Comparison of ENCODE assay signal across 8 cellular contexts in the genomic region with DNA sequence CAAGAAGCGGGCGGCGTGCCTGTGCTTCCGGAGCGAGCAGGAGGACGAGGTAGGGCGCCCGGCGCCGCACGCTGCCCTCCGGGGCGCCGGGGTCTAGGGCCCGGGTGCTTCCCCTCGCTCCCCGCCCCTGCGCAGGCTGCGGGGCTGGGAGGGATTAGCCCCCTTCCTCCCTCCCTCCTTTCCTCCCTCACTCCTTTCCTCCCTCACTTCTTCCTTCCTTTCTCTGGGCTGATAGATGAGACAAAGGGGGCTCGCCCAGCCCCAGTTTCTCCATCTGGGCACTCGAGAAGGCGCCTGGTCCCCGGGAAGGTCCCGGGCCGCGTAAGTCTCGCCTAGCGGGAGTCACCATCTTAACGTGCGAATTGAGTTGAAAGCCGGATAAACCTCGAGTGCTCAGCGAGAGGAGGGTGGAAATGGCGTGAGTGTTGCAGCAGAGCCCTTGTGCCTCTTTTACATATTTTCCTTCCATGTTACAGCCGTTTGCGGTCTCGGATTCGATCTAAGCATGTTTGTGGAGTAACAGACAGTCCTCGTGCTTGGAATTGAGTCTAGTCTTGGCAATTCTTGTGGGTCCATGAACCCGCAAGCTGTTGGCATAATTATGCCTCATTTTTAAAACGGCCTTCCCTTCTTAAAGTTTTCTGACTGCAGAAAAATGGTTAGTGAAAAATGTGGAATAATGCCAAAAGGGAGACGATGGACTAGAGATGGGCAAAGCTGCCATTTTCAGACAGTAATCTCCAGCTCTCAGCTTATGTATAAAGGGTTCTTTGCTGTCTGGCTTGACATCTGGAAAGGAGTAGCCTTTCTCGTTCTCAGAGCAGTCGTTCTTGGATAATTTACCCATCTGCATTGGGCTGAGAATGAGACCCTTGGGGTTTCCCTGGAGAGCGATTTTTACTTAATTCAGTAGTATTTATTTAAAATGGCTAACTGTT. TPM values are rescaled to one million over a fixed set of nuclear protein-coding genes. Genes with fewer than 3 reads are reported as not detected.
DNase-seq lines count a peak whose midpoint lies in the region; ATAC-seq and TF ChIP-seq lines count a peak whose summit lies in the region.

No MANE protein-coding gene starts in this region.

- no peaks in the 10 kb centered on the region for H3K79me1 ChIP-seq in mesenchymal stem cell (replicated peaks; ENCODE audit: low read length, poor library complexity, severe bottlenecking)

- H2BK5ac ChIP-seq in mesenchymal stem cell (ENCODE audit: low read depth, low read length, poor library complexity, severe bottlenecking), result peak overlapping the region; percentile 97

- WGBS in mesenchymal stem cell, result under 1% methylated on average over 38 of the region's 45 CpGs

- H3K4me3 ChIP-seq in AG04449 (ENCODE audit: low read depth, low read length), result peak overlapping the region; percentile 79
- H3K4me3 ChIP-seq in duodenal mucosa (ENCODE audit: low read depth in 1 of 2, low read length in 2 of 2), result peak overlapping the region; percentile 96 to 99
- H3K4me3 ChIP-seq in mesenchymal stem cell (ENCODE audit: insufficient read depth in 1 of 2, low read depth in 1 of 2, low read length in 2 of 2), result peak overlapping the region; percentile 77 to 91

- peak overlapping the region; percentile 54 to 74 for H2BK12ac ChIP-seq in mesenchymal stem cell (ENCODE audit: low read length in 2 of 2)

- H3K14ac ChIP-seq in mesenchymal stem cell (ENCODE audit: low read length in 2 of 2), result peak overlapping the region; percentile 62 to 70

- H3K36me3 ChIP-seq in duodenal mucosa (ENCODE audit: control insufficient read depth in 1 of 2, insufficient read depth in 2 of 2, low read length in 2 of 2) (no peaks in the 10 kb centered on the region), mesenchymal stem cell (ENCODE audit: control insufficient read depth in 1 of 2, insufficient read depth in 2 of 2, low read depth in 1 of 2, low read length in 2 of 2) (no peaks in the 10 kb centered on the region)

- no peak overlapping the region for H2AFZ ChIP-seq in mesenchymal stem cell (ENCODE audit: low read depth, low read length)

- H3K18ac ChIP-seq in mesenchymal stem cell (ENCODE audit: low read depth in 1 of 2, low read length in 2 of 2), result peak overlapping the region; percentile 26 to 96

- DNase-seq in AG04449 (ENCODE audit: low read depth, low spot score) (peak; percentile 46), NCI-H526 (lab: John Stamatoyannopoulos, UW) (peak; percentile 52 to 77), mesenchymal stem cell (peak; percentile 91)
- peak; percentile 40 to 53 for DNase-seq in activated CD4-positive, alpha-beta T cell treated with anti-CD3 and anti-CD28 coated beads, Interleukin-2, amount 50 U/mL, for 24 hours (ENCODE audit: low read depth in 1 of 2, low spot score in 1 of 2)
- DNase-seq in stimulated activated CD8-positive, alpha-beta memory T cell treated with anti-CD3 and anti-CD28 coated beads, Interleukin-15, amount 100 ng/mL, for 4 hours (ENCODE audit: low read depth in 2 of 2), result peak; percentile 20 to 26

- no peaks in the 10 kb centered on the region for H3K9me3 ChIP-seq in duodenal mucosa (ENCODE audit: control insufficient read depth in 1 of 2, low read length in 2 of 2)
- H3K9me3 ChIP-seq in mesenchymal stem cell (ENCODE audit: control insufficient read depth, low read length), result no peaks in the 10 kb centered on the region

- H3K4me1 ChIP-seq in duodenal mucosa (ENCODE audit: control insufficient read depth in 1 of 2, insufficient read depth in 2 of 2, low read length in 2 of 2) (peaks cover 37 to 39% of the 10 kb centered on the region in 2 donors), mesenchymal stem cell (ENCODE audit: control insufficient read depth, insufficient read depth, low read depth, low read length) (peaks cover 6% of the 10 kb centered on the region)

- H2BK15ac ChIP-seq in mesenchymal stem cell (ENCODE audit: low read depth, poor library complexity, severe bottlenecking), result peak overlapping the region; percentile 90

- H3K4ac ChIP-seq in mesenchymal stem cell (ENCODE audit: low read depth in 1 of 2, low read length in 2 of 2), result peak overlapping the region; percentile 73 to 79

- CTCF ChIA-PET in AG04449 (lab: Yijun Ruan, JAX), result interaction anchor here (0.9 to 3.9 kb wide), 3 partner anchors 19 to 391 kb away, joined by 3 to 32 read pairs (median 8); no protein-coding TSS in a partner anchor

- H3K27me3 ChIP-seq in duodenal mucosa (ENCODE audit: control insufficient read depth in 1 of 2, insufficient read depth in 2 of 2, low read length in 2 of 2), result no peaks in the 10 kb centered on the region
- no peaks in the 10 kb centered on the region for H3K27me3 ChIP-seq in mesenchymal stem cell (ENCODE audit: control insufficient read depth in 1 of 2, insufficient read depth in 1 of 2, low read length in 2 of 2)

- no peak overlapping the region for H2AK5ac ChIP-seq in mesenchymal stem cell (ENCODE audit: low read length, severe bottlenecking)

- peak overlapping the region in 1 of 2 experiments; percentile 73 for H3K23ac ChIP-seq in mesenchymal stem cell (ENCODE audit: low read length in 2 of 2)

- H4K8ac ChIP-seq in mesenchymal stem cell (ENCODE audit: low read length), result peak overlapping the region; percentile 72

- TF ChIP-seq CTCF in AG04449 (IDR thresholded peaks at IDR 0.05; ENCODE audit: insufficient read depth, low read length, missing control alignments), result no peak

- peak overlapping the region; percentile 91 to 93 for H3K9ac ChIP-seq in duodenal mucosa (ENCODE audit: low read depth in 1 of 2, low read length in 2 of 2)
- peak overlapping the region; percentile 96 for H3K9ac ChIP-seq in mesenchymal stem cell (ENCODE audit: low read length)

- H4K91ac ChIP-seq in mesenchymal stem cell (ENCODE audit: low read length), result peak overlapping the region; percentile 83

- ATAC-seq in GM18519 (IDR thresholded peaks at IDR 0.05; ENCODE audit: low FRiP score, unreplicated experiment) (peak; percentile 21), HG03064 (IDR thresholded peaks at IDR 0.05; ENCODE audit: low read depth, unreplicated experiment) (peak; percentile 25)

- peak overlapping the region; percentile 77 for H3K4me2 ChIP-seq in mesenchymal stem cell (ENCODE audit: low read length, poor library complexity, severe bottlenecking)

- POLR2A ChIA-PET in AG04449 (lab: Yijun Ruan, JAX), result interaction anchor here (1.0 kb wide), 1 partner anchor 76 kb away, joined by 3 read pairs; no protein-coding TSS in a partner anchor

- peak overlapping the region; percentile 82 for H2BK120ac ChIP-seq in mesenchymal stem cell (ENCODE audit: low read depth, low read length)

- H3K27ac ChIP-seq in duodenal mucosa (ENCODE audit: low read depth, low read length), result peak overlapping the region; percentile 89
- peak overlapping the region; percentile 96 for H3K27ac ChIP-seq in mesenchymal stem cell (ENCODE audit: low read length, poor library complexity, severe bottlenecking)

RNA-seq across cellular contexts. Expression of gene NUDT4, which starts 0.9 kb away (rescaled TPM):
- 54.8 TPM for polyA plus RNA-seq in mesenchymal stem cell (2013, experiment 1 of 2)
- polyA plus RNA-seq in mesenchymal stem cell (2013, experiment 2 of 2), result 57.6 TPM

Comparison
In these comparisons a context has a peak if more than half of its experiments do, and no peak if none do; other contexts are left out.
1. Peak in every context shown above with its lines: DNase-seq, ATAC-seq, H3K4me3 ChIP-seq and H3K27ac ChIP-seq.
2. DNase-seq: peak in every context shown above with its lines; median percentile 91 in mesenchymal stem cell; 64 in NCI-H526; 46 in activated CD4-positive, alpha-beta T cell treated with anti-CD3 and anti-CD28 coated beads, Interleukin-2, amount 50 U/mL, for 24 hours; 46 in AG04449; 23 in stimulated activated CD8-positive, alpha-beta memory T cell treated with anti-CD3 and anti-CD28 coated beads, Interleukin-15, amount 100 ng/mL, for 4 hours.